ENCODE assay signal across 21 cellular contexts in the genomic region with DNA sequence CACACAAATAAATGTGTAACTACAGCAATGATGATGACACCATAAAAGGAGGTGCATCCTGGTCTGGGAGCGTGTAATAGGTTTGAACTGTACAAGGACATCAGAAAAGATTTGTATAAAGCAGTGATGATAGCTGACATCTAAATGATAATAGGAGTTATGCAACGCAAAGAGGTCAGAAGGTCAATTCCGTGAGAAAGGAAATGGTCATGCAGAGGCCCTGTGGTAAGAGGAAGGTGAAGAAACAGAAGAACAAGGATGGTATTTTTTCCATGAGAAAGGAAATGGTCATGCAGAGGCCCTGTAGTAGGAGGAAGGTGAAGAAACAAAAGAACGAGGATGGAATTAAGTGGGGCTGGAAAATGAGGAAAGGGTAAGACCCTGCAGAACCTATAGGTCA.
"Had no signal": no experiment of that assay in that cellular context is flagged by ENCODE, and none has a peak within 500 bp of the region (broad histone marks: within the 10 kb centered on the region; RNA-seq: fewer than 3 reads in every experiment).

No MANE protein-coding gene starts in this region.

- H3K27me3 ChIP-seq: body of pancreas, cardiac muscle cell, spleen, testis had no signal

- H3K9me3 ChIP-seq: body of pancreas, testis had no signal

- DNase-seq: activated CD4-positive, alpha-beta T cell treated with anti-CD3 and anti-CD28 coated beads, Interleukin-2, amount 10 ng/mL, durations not matched to agents 7 days and 5 days; activated CD4-positive, CD25-positive, alpha-beta regulatory T cell treated with anti-CD3 and anti-CD28 coated beads, Interleukin-2, amount 50 U/mL, for 72 hours; activated CD8-positive, alpha-beta memory T cell treated with anti-CD3 and anti-CD28 coated beads, Interleukin-2, amount 10 ng/mL, durations not matched to agents 7 days and 5 days; activated CD8-positive, alpha-beta T cell treated with anti-CD3 and anti-CD28 coated beads for 36 hours; activated effector memory CD4-positive, alpha-beta T cell treated with anti-CD3 and anti-CD28 coated beads, Interleukin-2, amount 50 U/mL, for 16 hours; activated naive CD4-positive, alpha-beta T cell treated with anti-CD3 and anti-CD28 coated beads, Interleukin-2, amount 10 ng/mL, durations not matched to agents 7 days and 5 days; activated T-cell treated with anti-CD3 and anti-CD28 coated beads for 4 hours; body of pancreas; foreskin melanocyte; left ventricle myocardium superior; mammary epithelial cell; midbrain; retina; spleen; stimulated activated CD4-positive, alpha-beta T cell treated with anti-CD3 and anti-CD28 coated beads, Interleukin-4, amount 100 ng/mL, for 1 hour; stimulated activated naive CD4-positive, alpha-beta T cell; testis; trophoblast cell had no signal

- H3K27ac ChIP-seq: body of pancreas, cardiac muscle cell, spleen, testis, VCaP had no signal

- ATAC-seq: activated CD8-positive, alpha-beta memory T cell treated with anti-CD3 and anti-CD28 coated beads, Interleukin-2, amount 10 ng/mL, durations not matched to agents 7 days and 5 days; activated CD8-positive, alpha-beta T cell treated with anti-CD3 and anti-CD28 coated beads for 36 hours; body of pancreas; left ventricle myocardium superior; natural killer cell treated with Interleukin-12 subunit alpha and Interleukin-12 subunit beta and Interleukin-15 and Interleukin-18, amount 100 ng/mL, for 72 hours had no signal

- H3K4me3 ChIP-seq: body of pancreas, cardiac muscle cell, spleen, testis had no signal

- H3K4me1 ChIP-seq: body of pancreas, testis had no signal

- H3K36me3 ChIP-seq: cardiac muscle cell, spleen had no signal
